30 cellular contexts compared by ENCODE assay signal in genomic region chr7:103423467-103424179, GRCh38. TPM values are rescaled to one million over a fixed set of nuclear protein-coding genes. Genes with fewer than 3 reads are reported as not detected.
"Had no signal": no experiment of that assay in that cellular context is flagged by ENCODE, and none has a peak within 500 bp of the region (broad histone marks: within the 10 kb centered on the region; RNA-seq: fewer than 3 reads in every experiment).

No MANE protein-coding gene starts in this region.

- H3K9me3 ChIP-seq: ascending aorta, breast epithelium, esophagus muscularis mucosa, gastrocnemius medialis, heart left ventricle had no signal

- DNase-seq: activated CD4-positive, alpha-beta memory T cell treated with anti-CD3 and anti-CD28 coated beads, Interleukin-2, amount 10 ng/mL, durations not matched to agents 7 days and 5 days; activated CD4-positive, alpha-beta T cell treated with anti-CD3 and anti-CD28 coated beads for 1 hour; activated CD4-positive, alpha-beta T cell treated with anti-CD3 and anti-CD28 coated beads for 4 hours; activated CD4-positive, alpha-beta T cell treated with anti-CD3 and anti-CD28 coated beads, Interleukin-2, amount 10 ng/mL, durations not matched to agents 7 days and 5 days; activated CD4-positive, alpha-beta T cell treated with anti-CD3 and anti-CD28 coated beads, Interleukin-2, amount 50 U/mL, for 4 hours; activated CD8-positive, alpha-beta memory T cell treated with anti-CD3 and anti-CD28 coated beads, Interleukin-2, amount 50 U/mL, for 48 hours; activated gamma-delta T cell; activated naive CD4-positive, alpha-beta T cell; activated naive CD4-positive, alpha-beta T cell treated with anti-CD3 and anti-CD28 coated beads, Interleukin-2, amount 10 ng/mL, durations not matched to agents 7 days and 5 days; activated naive CD8-positive, alpha-beta T cell treated with anti-CD3 and anti-CD28 coated beads, Interleukin-2, amount 10 ng/mL, durations not matched to agents 7 days and 5 days; activated T-cell treated with anti-CD3 and anti-CD28 coated beads for 4 hours; activated T-cell treated with anti-CD3 and anti-CD28 coated beads, Interleukin-2, amount 50 U/mL, for 4 hours; dorsolateral prefrontal cortex; effector CD4-positive, alpha-beta T cell; effector memory CD8-positive, alpha-beta T cell; erythroblast; foreskin keratinocyte; gastrocnemius medialis; glutamatergic neuron; heart left ventricle; hypothalamus; T-helper 2 cell had no signal

- H3K4me1 ChIP-seq: ascending aorta, breast epithelium, esophagus muscularis mucosa, foreskin keratinocyte, gastrocnemius medialis, heart left ventricle had no signal

- H3K27ac ChIP-seq: ascending aorta, breast epithelium, cardiac muscle cell, coronary artery, dorsolateral prefrontal cortex, esophagus muscularis mucosa, foreskin keratinocyte, gastrocnemius medialis, heart left ventricle had no signal

- H3K36me3 ChIP-seq: ascending aorta, breast epithelium, cardiac muscle cell, esophagus muscularis mucosa, gastrocnemius medialis, heart left ventricle had no signal

- H3K4me3 ChIP-seq: ascending aorta, breast epithelium, cardiac muscle cell, coronary artery, dorsolateral prefrontal cortex, esophagus muscularis mucosa, gastrocnemius medialis, heart left ventricle had no signal

- ATAC-seq: activated naive CD4-positive, alpha-beta T cell treated with anti-CD3 and anti-CD28 coated beads, Interleukin-2, amount 50 U/mL, for 72 hours; activated T-cell treated with anti-CD3 and anti-CD28 coated beads, Interleukin-2, amount 50 U/mL, for 4 hours; effector memory CD8-positive, alpha-beta T cell; foreskin keratinocyte; gastrocnemius medialis; heart left ventricle; WTC11 had no signal

- H3K27me3 ChIP-seq: ascending aorta, breast epithelium, cardiac muscle cell, esophagus muscularis mucosa, gastrocnemius medialis had no signal

RNA-seq across cellular contexts. Expression of gene SLC26A5, which starts 22.4 kb away (rescaled TPM):
- total RNA-seq: activated CD4-positive, alpha-beta memory T cell treated with anti-CD3 and anti-CD28 coated beads, Interleukin-2, amount 10 ng/mL, durations not matched to agents 7 days and 5 days; activated CD4-positive, alpha-beta T cell treated with anti-CD3 and anti-CD28 coated beads, Interleukin-2, amount 10 ng/mL, durations not matched to agents 7 days and 5 days; activated naive CD4-positive, alpha-beta T cell treated with anti-CD3 and anti-CD28 coated beads, Interleukin-2, amount 50 U/mL, for 72 hours; activated T-cell treated with anti-CD3 and anti-CD28 coated beads, Interleukin-2, amount 50 U/mL, for 4 hours; activated T-helper 1 cell treated with anti-CD3 and anti-CD28 coated beads, Interleukin-12 subunit alpha, Interleukin-12 subunit beta, Interleukin-2, Interleukin-4 antibody, amounts not matched to agents 30 ng/mL and 10 ng/mL and 1 ng/mL, durations not matched to agents 14 hours and 24 hours and 36 hours; ascending aorta; foreskin keratinocyte; gastrocnemius medialis; heart left ventricle had no signal
- polyA plus RNA-seq: foreskin keratinocyte, heart left ventricle had no signal
